ENCODE assay signal across 23 cellular contexts in the genomic region with DNA sequence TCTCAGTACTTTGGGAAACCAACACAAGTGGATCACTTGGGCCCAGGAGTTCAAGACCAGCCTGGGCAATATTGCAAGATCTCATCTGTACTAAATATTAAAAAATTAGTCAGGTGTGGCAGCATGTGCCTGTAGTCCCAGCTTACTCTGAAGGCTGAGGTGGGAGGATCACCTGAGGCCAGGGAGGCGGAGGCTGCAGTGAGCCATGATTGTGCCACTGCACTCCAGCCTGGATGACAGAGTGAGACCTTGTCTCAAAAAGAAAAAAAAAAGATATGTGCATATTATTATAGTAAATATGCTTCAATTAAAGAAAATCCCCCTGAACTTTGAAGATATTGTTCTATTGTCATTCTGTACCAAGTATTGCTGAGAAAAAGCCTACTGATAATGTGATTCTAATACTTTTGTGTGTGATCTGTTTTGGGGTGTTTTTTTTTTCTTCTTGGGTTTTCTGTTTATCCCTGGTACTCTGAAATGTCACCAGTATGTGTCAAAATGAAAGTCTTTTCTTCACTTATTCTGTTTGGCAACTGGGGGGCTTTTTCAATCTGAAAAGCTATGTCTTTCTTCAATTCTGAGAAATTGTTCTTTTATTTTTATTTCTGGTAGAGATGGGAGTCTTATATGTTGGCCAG. TPM values are rescaled to one million over a fixed set of nuclear protein-coding genes. Genes with fewer than 3 reads are reported as not detected.
"Had no signal": no experiment of that assay in that cellular context is flagged by ENCODE, and none has a peak within 500 bp of the region (broad histone marks: within the 10 kb centered on the region; RNA-seq: fewer than 3 reads in every experiment).

No MANE protein-coding gene starts in this region.

- H3K27me3 ChIP-seq: adrenal gland, cardiac muscle cell, dorsolateral prefrontal cortex, gastrocnemius medialis, heart right ventricle, SJCRH30, testis, upper lobe of left lung had no signal

- H3K4me3 Mint-ChIP-seq: endodermal cell, WTC11 had no signal

- H3K36me3 ChIP-seq: adrenal gland, cardiac muscle cell, gastrocnemius medialis, heart right ventricle, lower lobe of right lung, prostate gland, SJCRH30, stomach, upper lobe of left lung had no signal

- H3K27ac ChIP-seq: adrenal gland, cardiac muscle cell, dorsolateral prefrontal cortex, gastrocnemius medialis, heart right ventricle, lower lobe of right lung, prostate gland, SJCRH30, skin epidermis, stomach, testis, upper lobe of left lung had no signal

- FAIRE-seq: TTC549 had no signal

- DNase-seq: activated CD8-positive, alpha-beta memory T cell treated with anti-CD3 and anti-CD28 coated beads, Interleukin-2, amount 50 U/mL, for 48 hours; activated effector memory CD4-positive, alpha-beta T cell treated with Interleukin-2 at 50 U/mL for 16 hours; adrenal gland; dorsolateral prefrontal cortex; endodermal cell; erythroblast; gastrocnemius medialis; heart right ventricle; left cardiac atrium; lower lobe of right lung; right cardiac atrium; SJCRH30; stimulated activated CD4-positive, alpha-beta T cell treated with anti-CD3 and anti-CD28 coated beads, Interleukin-15, amount 100 ng/mL, for 24 hours; stimulated activated CD4-positive, alpha-beta T cell treated with anti-CD3 and anti-CD28 coated beads, Interleukin-4, amount 100 ng/mL, for 1 hour; stomach; testis; upper lobe of left lung had no signal

- H3K4me1 Mint-ChIP-seq: WTC11 had no signal

- H3K9me3 ChIP-seq: gastrocnemius medialis, prostate gland, SJCRH30, testis had no signal

- H3K4me1 ChIP-seq: gastrocnemius medialis, lower lobe of right lung, prostate gland, SJCRH30, testis had no signal

- H3K4me3 ChIP-seq: adrenal gland, cardiac muscle cell, dorsolateral prefrontal cortex, gastrocnemius medialis, heart right ventricle, lower lobe of right lung, prostate gland, SJCRH30, skin epidermis, stomach, testis, upper lobe of left lung had no signal

- ATAC-seq: gastrocnemius medialis, heart right ventricle, left cardiac atrium, lower lobe of right lung, right cardiac atrium, WTC11 had no signal

- H3K27ac Mint-ChIP-seq: WTC11 had no signal

RNA-seq across cellular contexts. Expression of a gene that starts 13.2 kb away (rescaled TPM):
- total RNA-seq: cardiac muscle cell, endodermal cell, gastrocnemius medialis, SJCRH30, WTC11 had no signal
- polyA plus RNA-seq: cardiac muscle cell, neural cell had no signal

RNA-seq across cellular contexts. Expression of a gene that starts 44.6 kb away (rescaled TPM):
- polyA plus RNA-seq: neural cell had no signal
